1 cellular context compared by ENCODE assay signal in genomic region chr16:23556881-23557778, GRCh38.
TF ChIP-seq lines count a peak whose summit lies in the region.

TSS of gene EARS2 (minus strand) at chr16:23557350. CDS start at chr16:23557343, 7 bp downstream.
A gene with protein sequence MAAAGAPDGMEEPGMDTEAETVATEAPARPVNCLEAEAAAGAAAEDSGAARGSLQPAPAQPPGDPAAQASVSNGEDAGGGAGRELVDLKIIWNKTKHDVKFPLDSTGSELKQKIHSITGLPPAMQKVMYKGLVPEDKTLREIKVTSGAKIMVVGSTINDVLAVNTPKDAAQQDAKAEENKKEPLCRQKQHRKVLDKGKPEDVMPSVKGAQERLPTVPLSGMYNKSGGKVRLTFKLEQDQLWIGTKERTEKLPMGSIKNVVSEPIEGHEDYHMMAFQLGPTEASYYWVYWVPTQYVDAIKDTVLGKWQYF (plus strand): TSS chr16:23557727. CDS start chr16:23557743, 16 bp downstream.

TF ChIP-seq in HEK293, 187 proteins besides CTCF, POLR2A, EP300 and RAD21 (continued from another document):
- TF ChIP-seq, protein P1, sequence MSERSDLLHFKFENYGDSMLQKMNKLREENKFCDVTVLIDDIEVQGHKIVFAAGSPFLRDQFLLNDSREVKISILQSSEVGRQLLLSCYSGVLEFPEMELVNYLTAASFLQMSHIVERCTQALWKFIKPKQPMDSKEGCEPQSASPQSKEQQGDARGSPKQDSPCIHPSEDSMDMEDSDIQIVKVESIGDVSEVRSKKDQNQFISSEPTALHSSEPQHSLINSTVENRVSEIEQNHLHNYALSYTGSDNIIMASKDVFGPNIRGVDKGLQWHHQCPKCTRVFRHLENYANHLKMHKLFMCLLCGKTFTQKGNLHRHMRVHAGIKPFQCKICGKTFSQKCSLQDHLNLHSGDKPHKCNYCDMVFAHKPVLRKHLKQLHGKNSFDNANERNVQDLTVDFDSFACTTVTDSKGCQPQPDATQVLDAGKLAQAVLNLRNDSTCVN (tag by site-specific recombination; optimal IDR thresholded peaks at IDR 0.05), result peak; percentile 24
- TF ChIP-seq SCRT2 (tag by site-specific recombination; IDR thresholded peaks at IDR 0.05) (peak; percentile 82), ZNF510 (tag by site-specific recombination; IDR thresholded peaks at IDR 0.05; ENCODE audit: insufficient replicate concordance) (no peak), ELK4 (IDR thresholded peaks at IDR 0.05; ENCODE audit: borderline replicate concordance, low read depth, low read length) (no peak), ZNF596 (tag by site-specific recombination; IDR thresholded peaks at IDR 0.05) (no peak), ZNF776 (tag by site-specific recombination; IDR thresholded peaks at IDR 0.05; ENCODE audit: borderline replicate concordance) (no peak), ZNF10 (tag by site-specific recombination; IDR thresholded peaks at IDR 0.05) (peak; percentile 39; the same call in 1 of the 2 replicates), GFI1B (tag by site-specific recombination; IDR thresholded peaks at IDR 0.05) (no peak), ZNF626 (tag by site-specific recombination; IDR thresholded peaks at IDR 0.05) (no peak), ZSCAN30 (tag by site-specific recombination; IDR thresholded peaks at IDR 0.05) (peak; percentile 9; the same call in 1 of the 2 replicates), ZNF549 (tag by site-specific recombination; IDR thresholded peaks at IDR 0.05) (no peak)
- TF ChIP-seq, protein P2, sequence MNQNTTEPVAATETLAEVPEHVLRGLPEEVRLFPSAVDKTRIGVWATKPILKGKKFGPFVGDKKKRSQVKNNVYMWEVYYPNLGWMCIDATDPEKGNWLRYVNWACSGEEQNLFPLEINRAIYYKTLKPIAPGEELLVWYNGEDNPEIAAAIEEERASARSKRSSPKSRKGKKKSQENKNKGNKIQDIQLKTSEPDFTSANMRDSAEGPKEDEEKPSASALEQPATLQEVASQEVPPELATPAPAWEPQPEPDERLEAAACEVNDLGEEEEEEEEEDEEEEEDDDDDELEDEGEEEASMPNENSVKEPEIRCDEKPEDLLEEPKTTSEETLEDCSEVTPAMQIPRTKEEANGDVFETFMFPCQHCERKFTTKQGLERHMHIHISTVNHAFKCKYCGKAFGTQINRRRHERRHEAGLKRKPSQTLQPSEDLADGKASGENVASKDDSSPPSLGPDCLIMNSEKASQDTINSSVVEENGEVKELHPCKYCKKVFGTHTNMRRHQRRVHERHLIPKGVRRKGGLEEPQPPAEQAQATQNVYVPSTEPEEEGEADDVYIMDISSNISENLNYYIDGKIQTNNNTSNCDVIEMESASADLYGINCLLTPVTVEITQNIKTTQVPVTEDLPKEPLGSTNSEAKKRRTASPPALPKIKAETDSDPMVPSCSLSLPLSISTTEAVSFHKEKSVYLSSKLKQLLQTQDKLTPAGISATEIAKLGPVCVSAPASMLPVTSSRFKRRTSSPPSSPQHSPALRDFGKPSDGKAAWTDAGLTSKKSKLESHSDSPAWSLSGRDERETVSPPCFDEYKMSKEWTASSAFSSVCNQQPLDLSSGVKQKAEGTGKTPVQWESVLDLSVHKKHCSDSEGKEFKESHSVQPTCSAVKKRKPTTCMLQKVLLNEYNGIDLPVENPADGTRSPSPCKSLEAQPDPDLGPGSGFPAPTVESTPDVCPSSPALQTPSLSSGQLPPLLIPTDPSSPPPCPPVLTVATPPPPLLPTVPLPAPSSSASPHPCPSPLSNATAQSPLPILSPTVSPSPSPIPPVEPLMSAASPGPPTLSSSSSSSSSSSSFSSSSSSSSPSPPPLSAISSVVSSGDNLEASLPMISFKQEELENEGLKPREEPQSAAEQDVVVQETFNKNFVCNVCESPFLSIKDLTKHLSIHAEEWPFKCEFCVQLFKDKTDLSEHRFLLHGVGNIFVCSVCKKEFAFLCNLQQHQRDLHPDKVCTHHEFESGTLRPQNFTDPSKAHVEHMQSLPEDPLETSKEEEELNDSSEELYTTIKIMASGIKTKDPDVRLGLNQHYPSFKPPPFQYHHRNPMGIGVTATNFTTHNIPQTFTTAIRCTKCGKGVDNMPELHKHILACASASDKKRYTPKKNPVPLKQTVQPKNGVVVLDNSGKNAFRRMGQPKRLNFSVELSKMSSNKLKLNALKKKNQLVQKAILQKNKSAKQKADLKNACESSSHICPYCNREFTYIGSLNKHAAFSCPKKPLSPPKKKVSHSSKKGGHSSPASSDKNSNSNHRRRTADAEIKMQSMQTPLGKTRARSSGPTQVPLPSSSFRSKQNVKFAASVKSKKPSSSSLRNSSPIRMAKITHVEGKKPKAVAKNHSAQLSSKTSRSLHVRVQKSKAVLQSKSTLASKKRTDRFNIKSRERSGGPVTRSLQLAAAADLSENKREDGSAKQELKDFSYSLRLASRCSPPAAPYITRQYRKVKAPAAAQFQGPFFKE (tag by site-specific recombination; IDR thresholded peaks at IDR 0.05; ENCODE audit: borderline replicate concordance), result no peak
- TF ChIP-seq, protein P3, sequence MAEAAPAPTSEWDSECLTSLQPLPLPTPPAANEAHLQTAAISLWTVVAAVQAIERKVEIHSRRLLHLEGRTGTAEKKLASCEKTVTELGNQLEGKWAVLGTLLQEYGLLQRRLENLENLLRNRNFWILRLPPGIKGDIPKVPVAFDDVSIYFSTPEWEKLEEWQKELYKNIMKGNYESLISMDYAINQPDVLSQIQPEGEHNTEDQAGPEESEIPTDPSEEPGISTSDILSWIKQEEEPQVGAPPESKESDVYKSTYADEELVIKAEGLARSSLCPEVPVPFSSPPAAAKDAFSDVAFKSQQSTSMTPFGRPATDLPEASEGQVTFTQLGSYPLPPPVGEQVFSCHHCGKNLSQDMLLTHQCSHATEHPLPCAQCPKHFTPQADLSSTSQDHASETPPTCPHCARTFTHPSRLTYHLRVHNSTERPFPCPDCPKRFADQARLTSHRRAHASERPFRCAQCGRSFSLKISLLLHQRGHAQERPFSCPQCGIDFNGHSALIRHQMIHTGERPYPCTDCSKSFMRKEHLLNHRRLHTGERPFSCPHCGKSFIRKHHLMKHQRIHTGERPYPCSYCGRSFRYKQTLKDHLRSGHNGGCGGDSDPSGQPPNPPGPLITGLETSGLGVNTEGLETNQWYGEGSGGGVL (tag by site-specific recombination; IDR thresholded peaks at IDR 0.05), result no peak
TF ChIP-seq in HEK293: peak in this region for 61.
